26 cellular contexts compared by ENCODE assay signal in the genomic region with DNA sequence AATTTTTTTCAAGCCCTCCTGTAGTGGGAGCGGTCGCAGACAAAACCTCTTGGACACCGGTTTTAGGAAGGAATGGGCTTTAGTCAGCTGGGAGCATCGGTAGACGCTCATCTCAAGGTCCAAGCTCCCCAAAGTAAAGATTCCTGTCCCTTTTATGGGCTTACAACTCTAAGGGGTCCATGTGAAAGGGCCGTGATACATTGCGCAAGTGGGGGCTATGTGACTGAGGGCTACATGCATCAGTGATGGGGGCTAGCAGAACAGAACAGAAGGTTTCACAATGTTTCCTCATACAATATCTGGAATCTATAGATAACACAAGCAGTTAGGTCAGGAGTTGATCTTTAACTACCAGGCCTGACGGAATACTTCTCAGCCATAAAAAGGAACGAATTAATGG.
DNase-seq lines count a peak whose midpoint lies in the region; ATAC-seq, FAIRE-seq and TF ChIP-seq lines count a peak whose summit lies in the region.
"Had no signal": no experiment of that assay in that cellular context is flagged by ENCODE, and none has a peak within 500 bp of the region (broad histone marks: within the 10 kb centered on the region; RNA-seq: fewer than 3 reads in every experiment).

No MANE protein-coding gene starts in this region.

- H2AK9ac ChIP-seq in IMR-90 (replicated peaks; ENCODE audit: low read depth, low read length, poor library complexity), result no peak overlapping the region

- no peak overlapping the region for H4K5ac ChIP-seq in IMR-90 (ENCODE audit: low read depth, low read length)

- in situ Hi-C loops in HepG2 (cut with HindIII; ENCODE audit: extremely low pct_ligation_motif_present, low pct_unique_long_range_greater_than_20kb) (no loop called here), IMR-90 (cut with MboI; ENCODE audit: low sequenced_read_pairs) (no loop called here), K562 (cut with MboI) (no loop called here)

- no peaks in the 10 kb centered on the region for H3K79me2 ChIP-seq in HepG2 (ENCODE audit: insufficient read depth, low read length)
- H3K79me2 ChIP-seq in K562 (ENCODE audit: control insufficient read depth, insufficient read depth, low read length), result no peaks in the 10 kb centered on the region

- no peaks in the 10 kb centered on the region for H3K27me3 Mint-ChIP-seq in activated CD4-positive, alpha-beta T cell treated with anti-CD3 and anti-CD28 coated beads, Interleukin-2, amount 10 ng/mL, durations not matched to agents 24 days and 14 days
- H3K27me3 Mint-ChIP-seq: CD4-positive, alpha-beta memory T cell; CD4-positive, CD25-positive, alpha-beta regulatory T cell; CD8-positive, alpha-beta memory T cell had no signal

- TF ChIP-seq CTCF in HepG2 (CRISPR knock-in tag; IDR thresholded peaks at IDR 0.05), result no peak
- TF ChIP-seq CTCF in right lobe of liver (IDR thresholded peaks at IDR 0.05), result no peak
- no peak for TF ChIP-seq CTCF in IMR-90 (conservative IDR thresholded peaks at IDR 0.05; ENCODE audit: low read depth, low read length)
- no peak for TF ChIP-seq CTCF in K562 (IDR thresholded peaks at IDR 0.05 in 2 of 3, conservative IDR thresholded peaks at IDR 0.05 in 1 of 3; ENCODE audit: insufficient read depth in 2 of 3, low read depth in 1 of 3, low read length in 3 of 3)

- no peak for TF ChIP-seq RAD21 in HepG2 (CRISPR knock-in tag; IDR thresholded peaks at IDR 0.05)
- TF ChIP-seq RAD21 in IMR-90 (IDR thresholded peaks at IDR 0.05; ENCODE audit: low read length), result no peak
- no peak for TF ChIP-seq RAD21 in K562 (CRISPR knock-in tag; conservative IDR thresholded peaks at IDR 0.05 in 1 of 2, IDR thresholded peaks at IDR 0.05 in 1 of 2)

- H3K27ac ChIP-seq in HepG2 (ENCODE audit: extremely low read length, insufficient read depth, low read length) (no peak overlapping the region), right lobe of liver (no peak overlapping the region), IMR-90 (ENCODE audit: insufficient read depth, low read length) (no peak overlapping the region), K562 (ENCODE audit: extremely low read depth, low read depth, low read length) (no peak overlapping the region)
- H3K27ac ChIP-seq: 22Rv1, BLaER1 had no signal

- TF ChIP-seq EP300 in HepG2 (IDR thresholded peaks at IDR 0.05; ENCODE audit: low read depth in 2 of 2, low read length in 2 of 2), result no peak
- no peak for TF ChIP-seq EP300 in HepG2 (CRISPR knock-in tag; IDR thresholded peaks at IDR 0.05; ENCODE audit: borderline replicate concordance)
- TF ChIP-seq EP300 in K562 (IDR thresholded peaks at IDR 0.05; ENCODE audit: low read length), result no peak

- H2BK120ac ChIP-seq in IMR-90 (ENCODE audit: low read depth, low read length), result no peak overlapping the region

- H3K9ac ChIP-seq in HepG2 (ENCODE audit: insufficient read depth, low read depth, low read length) (no peak overlapping the region), IMR-90 (ENCODE audit: low read depth, low read length) (no peak overlapping the region), K562 (ENCODE audit: insufficient read depth in 1 of 2, low read depth in 2 of 2, low read length in 2 of 2) (no peak overlapping the region)
- H3K9ac ChIP-seq: BLaER1 had no signal

- no peaks in the 10 kb centered on the region for H3K9me1 ChIP-seq in IMR-90 (ENCODE audit: insufficient read depth, low read length)
- no peaks in the 10 kb centered on the region for H3K9me1 ChIP-seq in K562 (ENCODE audit: control insufficient read depth, insufficient read depth, low read length)

- H3K36me3 Mint-ChIP-seq in activated CD4-positive, alpha-beta T cell treated with anti-CD3 and anti-CD28 coated beads, Interleukin-2, amount 10 ng/mL, durations not matched to agents 24 days and 14 days (ENCODE audit: low read depth), result no peaks in the 10 kb centered on the region

- ATAC-seq in HepG2 (no peak), right lobe of liver (no peak), IMR-90 (ENCODE audit: low read depth) (no peak), K562 (no peak), HG03460 (IDR thresholded peaks at IDR 0.05; ENCODE audit: unreplicated experiment) (no peak)
- ATAC-seq: GM12878 had no signal

- no peak overlapping the region for H3K4me2 ChIP-seq in HepG2 (ENCODE audit: low read depth, low read length)
- no peak overlapping the region for H3K4me2 ChIP-seq in IMR-90 (ENCODE audit: low read depth, low read length)
- no peak overlapping the region for H3K4me2 ChIP-seq in K562 (ENCODE audit: insufficient read depth, low read length)
- H3K4me2 ChIP-seq: BLaER1 had no signal

- no peak overlapping the region for H3K4ac ChIP-seq in IMR-90 (ENCODE audit: low read depth, low read length)

- no peaks in the 10 kb centered on the region for H3K79me1 ChIP-seq in IMR-90 (ENCODE audit: low read depth in 1 of 2, low read length in 2 of 2)

- peaks cover 3% of the 10 kb centered on the region for H3K9me3 Mint-ChIP-seq in activated CD4-positive, alpha-beta T cell treated with anti-CD3 and anti-CD28 coated beads, Interleukin-2, amount 10 ng/mL, durations not matched to agents 24 days and 14 days
- H3K9me3 Mint-ChIP-seq: CD8-positive, alpha-beta memory T cell had no signal

- no peak overlapping the region for H4K8ac ChIP-seq in IMR-90 (ENCODE audit: low read depth in 2 of 2, low read length in 2 of 2)

- H3K27me3 ChIP-seq in HepG2 (ENCODE audit: control insufficient read depth in 1 of 2, insufficient read depth in 2 of 2, low read length in 2 of 2) (no peaks in the 10 kb centered on the region), right lobe of liver (no peaks in the 10 kb centered on the region), IMR-90 (ENCODE audit: control insufficient read depth, insufficient read depth, low read length) (no peaks in the 10 kb centered on the region), K562 (ENCODE audit: control insufficient read depth in 2 of 2, insufficient read depth in 2 of 2, low read length in 2 of 2) (no peaks in the 10 kb centered on the region)
- H3K27me3 ChIP-seq: BE2C, BLaER1 had no signal

- no peak overlapping the region for H4K91ac ChIP-seq in IMR-90 (ENCODE audit: insufficient read depth, low read depth, low read length)

- no peak overlapping the region for H2BK20ac ChIP-seq in IMR-90 (ENCODE audit: low read depth, low read length)

- H3K4me1 Mint-ChIP-seq in activated CD4-positive, alpha-beta T cell treated with anti-CD3 and anti-CD28 coated beads, Interleukin-2, amount 10 ng/mL, durations not matched to agents 24 days and 14 days, result no peaks in the 10 kb centered on the region
- H3K4me1 Mint-ChIP-seq: CD14-positive monocyte had no signal

- H3K4me1 ChIP-seq in HepG2 (ENCODE audit: insufficient read depth, low read length), result no peaks in the 10 kb centered on the region
- no peaks in the 10 kb centered on the region for H3K4me1 ChIP-seq in right lobe of liver
- no peaks in the 10 kb centered on the region for H3K4me1 ChIP-seq in IMR-90 (ENCODE audit: control insufficient read depth, insufficient read depth, low read length)
- H3K4me1 ChIP-seq in K562 (replicated peaks in 1 of 2; ENCODE audit: control insufficient read depth in 2 of 2, insufficient read depth in 2 of 2, low read length in 2 of 2), result no peaks in the 10 kb centered on the region
- H3K4me1 ChIP-seq: BE2C, BLaER1 had no signal

- H3K27ac Mint-ChIP-seq in activated CD4-positive, alpha-beta T cell treated with anti-CD3 and anti-CD28 coated beads, Interleukin-2, amount 10 ng/mL, durations not matched to agents 24 days and 14 days, result no peak overlapping the region
- H3K27ac Mint-ChIP-seq: CD14-positive monocyte; CD4-positive, CD25-positive, alpha-beta regulatory T cell; CD8-positive, alpha-beta memory T cell had no signal

- POLR2A ChIA-PET in HepG2 (lab: Yijun Ruan, JAX), result no interaction called here
- POLR2A ChIA-PET in IMR-90 (lab: Charles Lee; ENCODE audit: unreplicated experiment), result no interaction called here
- POLR2A ChIA-PET in K562 (lab: Yijun Ruan, JAX), result no interaction called here

- no peak overlapping the region for H3K56ac ChIP-seq in IMR-90 (ENCODE audit: extremely low read depth, insufficient read depth, low read length)

- no peak overlapping the region for H3K23ac ChIP-seq in IMR-90 (ENCODE audit: low read depth, low read length)

- no peak overlapping the region for H3K14ac ChIP-seq in IMR-90 (replicated peaks; ENCODE audit: low read depth, low read length)

- TF ChIP-seq POLR2A in HepG2 (IDR thresholded peaks at IDR 0.05; ENCODE audit: insufficient read depth in 1 of 2, low read depth in 2 of 2, low read length in 2 of 2) (no peak), right lobe of liver (IDR thresholded peaks at IDR 0.05) (no peak), IMR-90 (IDR thresholded peaks at IDR 0.05; ENCODE audit: low read depth, low read length) (no peak), K562 (conservative IDR thresholded peaks at IDR 0.05) (no peak)

- H3K4me3 ChIP-seq in HepG2 (replicated peaks in 1 of 3; ENCODE audit: insufficient read depth in 1 of 3, low read depth in 2 of 3, low read length in 3 of 3) (no peak overlapping the region), right lobe of liver (no peak overlapping the region), IMR-90 (ENCODE audit: insufficient read depth, low read depth, low read length) (no peak overlapping the region), K562 (no peak overlapping the region)
- H3K4me3 ChIP-seq: BLaER1, GM12878 had no signal

- H2BK15ac ChIP-seq in IMR-90 (ENCODE audit: low read depth, low read length), result no peak overlapping the region

- no TSS peak for BruUV-seq in HepG2 (replicated peaks; lab: Mats Ljungman, UMichigan)
- BruUV-seq in IMR-90 (replicated peaks; lab: Mats Ljungman, UMichigan), result no TSS peak
- no TSS peak for BruUV-seq in K562 (replicated peaks; lab: Mats Ljungman, UMichigan)

- CTCF ChIA-PET in HepG2 (lab: Yijun Ruan, JAX; ENCODE audit: low intra/inter-chr PET ratio, low total read pairs), result no interaction called here
- CTCF ChIA-PET in IMR-90 (lab: Yijun Ruan, JAX), result no interaction called here
- CTCF ChIA-PET in K562 (lab: Yijun Ruan, JAX; ENCODE audit: low intra/inter-chr PET ratio), result no interaction called here

- dilution Hi-C loops in IMR-90 (cut with HindIII; ENCODE audit: low sequenced_read_pairs, unreplicated experiment), result no loop called here

- H3K9me3 ChIP-seq in HepG2 (ENCODE audit: low read length), result no peaks in the 10 kb centered on the region
- H3K9me3 ChIP-seq in right lobe of liver, result no peaks in the 10 kb centered on the region
- H3K9me3 ChIP-seq in IMR-90 (ENCODE audit: control insufficient read depth, insufficient read depth, low read length), result no peaks in the 10 kb centered on the region; the same call in 1 of the 2 replicates
- H3K9me3 ChIP-seq in K562 (replicated peaks; ENCODE audit: control insufficient read depth, insufficient read depth, low read depth, low read length), result peaks cover 2% of the 10 kb centered on the region; the same call in 1 of the 2 replicates
- H3K9me3 ChIP-seq: BE2C, BLaER1 had no signal

- H2BK5ac ChIP-seq in IMR-90 (ENCODE audit: low read depth, low read length, poor library complexity, severe bottlenecking), result no peak overlapping the region

- H4K20me1 ChIP-seq in HepG2 (ENCODE audit: insufficient read depth, low read length) (no peaks in the 10 kb centered on the region), IMR-90 (ENCODE audit: insufficient read depth, low read length) (no peaks in the 10 kb centered on the region), K562 (replicated peaks; ENCODE audit: control insufficient read depth, insufficient read depth, low read length) (no peaks in the 10 kb centered on the region)
- H4K20me1 ChIP-seq: BLaER1 had no signal

- H3K4me3 Mint-ChIP-seq in activated CD4-positive, alpha-beta T cell treated with anti-CD3 and anti-CD28 coated beads, Interleukin-2, amount 10 ng/mL, durations not matched to agents 24 days and 14 days, result no peak overlapping the region
- H3K4me3 Mint-ChIP-seq: CD14-positive monocyte; CD4-positive, alpha-beta memory T cell; CD4-positive, CD25-positive, alpha-beta regulatory T cell; CD8-positive, alpha-beta memory T cell had no signal

- H2AFZ ChIP-seq in HepG2 (ENCODE audit: low read length) (no peak overlapping the region), IMR-90 (replicated peaks; ENCODE audit: low read length, poor library complexity) (no peak overlapping the region), K562 (ENCODE audit: low read depth, low read length) (no peak overlapping the region)

- 95% methylated on average over 9 of the region's 9 CpGs for WGBS in HepG2 (ENCODE audit: low lambda C conversion rate)
- 88% methylated on average over 9 of the region's 9 CpGs for WGBS in right lobe of liver (ENCODE audit: insufficient coverage, low coverage, low lambda C conversion rate, missing lambda C conversion rate)
- 100% methylated on average over 2 of the region's 9 CpGs; no CpG with 5 or more reads in 1 of the 2 experiments for WGBS in IMR-90 (ENCODE audit: extremely low coverage in 2 of 2, insufficient read length in 1 of 2), 2 experiments
- WGBS in K562 (ENCODE audit: insufficient coverage, low coverage, missing lambda C conversion rate), result 79% methylated on average over 9 of the region's 9 CpGs

- H3K18ac ChIP-seq in IMR-90 (ENCODE audit: low read depth, low read length), result no peak overlapping the region

- no peak overlapping the region for H2AK5ac ChIP-seq in IMR-90 (ENCODE audit: low read depth, low read length)

- intact Hi-C loops in HepG2 (cut with micrococcal nuclease; ENCODE audit: unreplicated experiment), result no loop called here
- intact Hi-C loops in right lobe of liver (cut with DNase I), result no loop called here
- intact Hi-C loops in IMR-90 (cut with micrococcal nuclease), result no loop called here
- intact Hi-C loops in K562 (cut with micrococcal nuclease), result no loop called here
- intact Hi-C loops in activated CD4-positive, alpha-beta T cell treated with anti-CD3 and anti-CD28 coated beads, Interleukin-2, amount 10 ng/mL, durations not matched to agents 24 days and 14 days (cut with micrococcal nuclease), result no loop called here

- FAIRE-seq in HepG2 (lab: Jason Lieb, UNC) (no peak), K562 (lab: Jason Lieb, UNC) (no peak)
- FAIRE-seq: GM12878, GM12892, GM18507 had no signal

- H3K36me3 ChIP-seq in HepG2 (replicated peaks in 1 of 2; ENCODE audit: control insufficient read depth in 1 of 2, insufficient read depth in 2 of 2, low read length in 2 of 2) (no peaks in the 10 kb centered on the region), right lobe of liver (no peaks in the 10 kb centered on the region), IMR-90 (ENCODE audit: control insufficient read depth, insufficient read depth, low read length) (no peaks in the 10 kb centered on the region), K562 (ENCODE audit: control insufficient read depth, insufficient read depth, low read length) (no peaks in the 10 kb centered on the region)
- H3K36me3 ChIP-seq: BE2C, BLaER1 had no signal

- DNase-seq in HepG2 (ENCODE audit: low spot score), result no peak
- no peak for DNase-seq in right lobe of liver
- no peak for DNase-seq in IMR-90
- no peak for DNase-seq in K562 (ENCODE audit: extremely low read depth in 1 of 4, low spot score in 3 of 4)
- no peak for DNase-seq in activated CD4-positive, alpha-beta T cell treated with anti-CD3 and anti-CD28 coated beads, Interleukin-2, amount 10 ng/mL, durations not matched to agents 24 days and 14 days
- DNase-seq in SKM-1 (lab: John Stamatoyannopoulos, UW; ENCODE audit: unreplicated experiment), result no peak
- DNase-seq: BE2C; C1 segment of cervical spinal cord; CD4-positive, alpha-beta memory T cell; CD4-positive, CD25-positive, alpha-beta regulatory T cell; CD8-positive, alpha-beta memory T cell; COR-L47; DMS 273 treated with DMSO at 0.1 percent for 48 hours; DMS153; DMS53; DMS79; DND-41; EL; GDM1 had no signal

Comparison
In these comparisons a context has a peak if more than half of its experiments do, and no peak if none do; other contexts are left out.
1. Of the 241 proteins assayed by ChIP-seq in both HepG2 and K562: peak only in HepG2: CEBPG; only in K562: none; in both: CEBPB; in neither: 239.